Comparison of ENCODE assay signal across 17 cellular contexts in genomic region chr1:168476588-168477379, GRCh38.
DNase-seq lines count a peak whose midpoint lies in the region; ATAC-seq and TF ChIP-seq lines count a peak whose summit lies in the region.
"Had no signal": no experiment of that assay in that cellular context is flagged by ENCODE, and none has a peak within 500 bp of the region (broad histone marks: within the 10 kb centered on the region; RNA-seq: fewer than 3 reads in every experiment).

No MANE protein-coding gene starts in this region.

- H3K27ac Mint-ChIP-seq in dendritic cell treated with granulocyte-macrophage colony-stimulating factor and Interleukin-4, amounts not matched to agents 40 ng/mL and 50 ng/mL, for 4 days: peak overlapping the region; percentile 8
- H3K27ac Mint-ChIP-seq: natural killer cell treated with Interleukin-12 subunit alpha and Interleukin-12 subunit beta and Interleukin-15 and Interleukin-18, amount 100 ng/mL, for 72 hours; T-helper 2 cell treated with Interferon-gamma antibody and Interleukin-4, amounts not matched to agents 5 μg/mL and 100 μg/mL, for 36 hours had no signal

- peaks cover 27% of the 10 kb centered on the region for H3K9me3 Mint-ChIP-seq in dendritic cell treated with granulocyte-macrophage colony-stimulating factor and Interleukin-4, amounts not matched to agents 40 ng/mL and 50 ng/mL, for 4 days

- H3K4me1 ChIP-seq in right lobe of liver (no peaks in the 10 kb centered on the region), OCI-LY7 (ENCODE audit: insufficient read depth, low read length, poor library complexity, severe bottlenecking) (no peaks in the 10 kb centered on the region)
- H3K4me1 ChIP-seq: BLaER1 had no signal

- H3K27ac ChIP-seq in right lobe of liver (no peak overlapping the region), OCI-LY7 (ENCODE audit: low read depth, low read length, poor library complexity, severe bottlenecking) (no peak overlapping the region)
- H3K27ac ChIP-seq: BLaER1 had no signal

- no peak overlapping the region for H3K4me3 Mint-ChIP-seq in dendritic cell treated with granulocyte-macrophage colony-stimulating factor and Interleukin-4, amounts not matched to agents 40 ng/mL and 50 ng/mL, for 4 days
- H3K4me3 Mint-ChIP-seq: natural killer cell treated with Interleukin-12 subunit alpha and Interleukin-12 subunit beta and Interleukin-15 and Interleukin-18, amount 100 ng/mL, for 72 hours; T-helper 2 cell treated with Interferon-gamma antibody and Interleukin-4, amounts not matched to agents 5 μg/mL and 100 μg/mL, for 36 hours had no signal

- no peaks in the 10 kb centered on the region for H3K9me2 ChIP-seq in OCI-LY7 (ENCODE audit: insufficient read depth, low read length)

- no peak for TF ChIP-seq POLR2A in right lobe of liver (IDR thresholded peaks at IDR 0.05)

- BruUV-seq in OCI-LY7 (replicated peaks; lab: Mats Ljungman, UMichigan): no TSS peak

- intact Hi-C loops in dendritic cell treated with granulocyte-macrophage colony-stimulating factor and Interleukin-4, amounts not matched to agents 40 ng/mL and 50 ng/mL, for 4 days (cut with micrococcal nuclease): no loop called here
- intact Hi-C loops in right lobe of liver (cut with DNase I) (no loop called here), OCI-LY7 (cut with micrococcal nuclease; ENCODE audit: unreplicated experiment) (no loop called here)

- no peak for TF ChIP-seq CTCF in right lobe of liver (IDR thresholded peaks at IDR 0.05)
- no peak for TF ChIP-seq CTCF in OCI-LY7 (conservative IDR thresholded peaks at IDR 0.05; ENCODE audit: low read length)

- H3K4me2 ChIP-seq in OCI-LY7 (ENCODE audit: low read length): no peak overlapping the region
- H3K4me2 ChIP-seq: BLaER1 had no signal

- H3K27me3 Mint-ChIP-seq in dendritic cell treated with granulocyte-macrophage colony-stimulating factor and Interleukin-4, amounts not matched to agents 40 ng/mL and 50 ng/mL, for 4 days: no peaks in the 10 kb centered on the region
- H3K27me3 Mint-ChIP-seq: natural killer cell treated with Interleukin-12 subunit alpha and Interleukin-12 subunit beta and Interleukin-15 and Interleukin-18, amount 100 ng/mL, for 72 hours had no signal

- H3K79me2 ChIP-seq in OCI-LY7 (ENCODE audit: insufficient read depth, low read depth, low read length): no peaks in the 10 kb centered on the region

- H3K4me1 Mint-ChIP-seq in dendritic cell treated with granulocyte-macrophage colony-stimulating factor and Interleukin-4, amounts not matched to agents 40 ng/mL and 50 ng/mL, for 4 days (ENCODE audit: low read depth): peaks cover 30% of the 10 kb centered on the region

- ATAC-seq in right lobe of liver (peak; percentile 48 to 65 (median 58)), HG03095 (IDR thresholded peaks at IDR 0.05; ENCODE audit: unreplicated experiment) (no peak), HG02763 (IDR thresholded peaks at IDR 0.05; ENCODE audit: unreplicated experiment) (no peak)
- ATAC-seq: natural killer cell treated with Interleukin-12 subunit alpha and Interleukin-12 subunit beta and Interleukin-15 and Interleukin-18, amount 100 ng/mL, for 72 hours had no signal

- H3K36me3 ChIP-seq in right lobe of liver (no peaks in the 10 kb centered on the region), OCI-LY7 (ENCODE audit: insufficient read depth, low read length) (no peaks in the 10 kb centered on the region)
- H3K36me3 ChIP-seq: BLaER1 had no signal

- no peaks in the 10 kb centered on the region for H3K27me3 ChIP-seq in right lobe of liver
- H3K27me3 ChIP-seq: BLaER1 had no signal

- H3K9me3 ChIP-seq in right lobe of liver (no peaks in the 10 kb centered on the region), OCI-LY7 (ENCODE audit: low read length) (no peaks in the 10 kb centered on the region)

- POLR2A ChIA-PET in OCI-LY7 (lab: Charles Lee): no interaction called here

- H4K20me1 ChIP-seq in OCI-LY7 (ENCODE audit: insufficient read depth, low read length): no peaks in the 10 kb centered on the region
- H4K20me1 ChIP-seq: BLaER1 had no signal

- DNase-seq in DMS53 (lab: John Stamatoyannopoulos, UW): peak; percentile 80
- DNase-seq in NCI-H345 treated with DMSO at 0.1 percent for 48 hours (lab: John Stamatoyannopoulos, UW; ENCODE audit: unreplicated experiment): peak; percentile 12
- DNase-seq in right lobe of liver: no peak
- no peak for DNase-seq in OCI-LY7 (ENCODE audit: low spot score)
- DNase-seq in GM19238 (ENCODE audit: insufficient read length, low spot score): no peak
- DNase-seq: activated CD4-positive, alpha-beta T cell treated with anti-CD3 and anti-CD28 coated beads, Interleukin-2, amount 50 U/mL, for 4 hours; amygdala; hippocampal formation; retina; stimulated activated CD4-positive, alpha-beta T cell treated with anti-CD3 and anti-CD28 coated beads, Interleukin-4, amount 100 ng/mL, for 24 hours; trophoblast cell had no signal

- H3K36me3 Mint-ChIP-seq in dendritic cell treated with granulocyte-macrophage colony-stimulating factor and Interleukin-4, amounts not matched to agents 40 ng/mL and 50 ng/mL, for 4 days (ENCODE audit: low read depth): no peaks in the 10 kb centered on the region

- WGBS in right lobe of liver (ENCODE audit: insufficient coverage, low coverage, low lambda C conversion rate, missing lambda C conversion rate): 54% methylated on average over 6 of the region's 7 CpGs

- CTCF ChIA-PET in OCI-LY7 (lab: Charles Lee; ENCODE audit: unreplicated experiment): no interaction called here

- H3K4me3 ChIP-seq in right lobe of liver (no peak overlapping the region), OCI-LY7 (ENCODE audit: low read depth, low read length, poor library complexity, severe bottlenecking) (no peak overlapping the region)
- H3K4me3 ChIP-seq: BLaER1 had no signal

- H2AFZ ChIP-seq in OCI-LY7 (ENCODE audit: low read length): no peak overlapping the region

Comparison
In these comparisons a context has a peak if more than half of its experiments do, and no peak if none do; other contexts are left out.
1. DNase-seq: peak in DMS53 (single experiment) and NCI-H345 treated with DMSO at 0.1 percent for 48 hours (single experiment); none in right lobe of liver (0 of 3), OCI-LY7 (single experiment) and GM19238 (single experiment).
2. ATAC-seq: peak in right lobe of liver (4 of 4); none in HG03095 (single experiment) and HG02763 (single experiment).